Comparison of ENCODE assay signal across 9 cellular contexts in the genomic region with DNA sequence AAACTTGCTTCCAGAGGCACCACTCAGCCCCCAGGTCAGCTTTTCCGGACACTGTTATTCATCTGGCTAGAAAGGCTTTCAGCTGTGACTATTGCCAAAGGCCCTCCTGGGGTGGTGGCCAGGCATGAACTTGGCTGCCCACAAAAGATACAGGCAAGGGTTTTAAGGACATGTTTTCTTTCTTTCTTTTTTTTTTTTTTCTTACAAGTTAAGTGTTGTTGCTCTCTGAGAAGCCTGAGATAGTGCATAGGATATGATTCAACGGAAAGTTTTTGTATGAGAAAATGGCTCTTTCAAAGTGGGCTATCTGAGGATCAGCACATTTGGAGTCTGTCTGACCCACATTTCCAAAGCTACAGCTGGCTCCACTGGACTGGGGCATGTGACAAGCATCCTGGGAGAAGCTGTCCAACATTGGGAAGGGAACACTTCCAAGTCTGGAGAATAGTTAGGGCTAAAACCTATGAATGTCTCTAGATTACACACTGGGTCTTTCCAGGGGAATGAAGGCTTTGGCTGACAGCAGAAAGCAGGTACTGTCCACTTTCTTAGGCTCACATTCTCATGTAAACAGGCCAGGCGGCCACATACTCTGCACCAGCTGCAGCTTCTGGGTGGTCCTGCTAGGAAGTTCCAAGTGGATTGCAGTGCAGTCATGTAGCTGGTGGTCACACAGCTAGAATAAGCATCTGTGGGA.
A peak's percentile ranks its signal among the peaks of the same experiment; 100 is the strongest.
DNase-seq lines count a peak whose midpoint lies in the region; ATAC-seq and TF ChIP-seq lines count a peak whose summit lies in the region.
"Had no signal": no experiment of that assay in that cellular context is flagged by ENCODE, and none has a peak within 500 bp of the region (broad histone marks: within the 10 kb centered on the region; RNA-seq: fewer than 3 reads in every experiment).

No MANE protein-coding gene starts in this region.

- H2AFZ ChIP-seq in smooth muscle cell (ENCODE audit: low read depth), result no peak overlapping the region

- peaks cover 16% of the 10 kb centered on the region for H3F3A ChIP-seq in smooth muscle cell (ENCODE audit: low read depth)

- H3K4me2 ChIP-seq in smooth muscle cell, result peak overlapping the region; percentile 63

- DNase-seq in H7 (peak; percentile 2), chondrocyte (ENCODE audit: low spot score) (no peak), lower lobe of right lung (no peak), smooth muscle cell (lab: John Stamatoyannopoulos, UW; ENCODE audit: unreplicated experiment) (no peak), RKO (ENCODE audit: low spot score) (no peak), LoVo (ENCODE audit: low spot score) (no peak), GM19240 (ENCODE audit: insufficient read length, low spot score) (no peak)
- DNase-seq: RPMI8226 had no signal

- H3K36me3 ChIP-seq in H7 (replicated peaks; ENCODE audit: control insufficient read depth, insufficient read depth, low read length), result no peaks in the 10 kb centered on the region
- no peaks in the 10 kb centered on the region for H3K36me3 ChIP-seq in lower lobe of right lung
- H3K36me3 ChIP-seq in smooth muscle cell (ENCODE audit: low read depth), result no peaks in the 10 kb centered on the region

- ATAC-seq in lower lobe of right lung (peak in 1 of 2 donors; percentile 72), GM21528 (IDR thresholded peaks at IDR 0.05; ENCODE audit: low FRiP score, unreplicated experiment) (no peak)

- no peaks in the 10 kb centered on the region for H4K20me1 ChIP-seq in smooth muscle cell (ENCODE audit: low read depth)

- intact Hi-C loops in lower lobe of right lung (cut with DNase I), result no loop called here

- peaks cover 12% of the 10 kb centered on the region for H3K4me1 Mint-ChIP-seq in chondrocyte (ENCODE audit: low read depth)

- H3K4me3 Mint-ChIP-seq in chondrocyte (ENCODE audit: unreplicated experiment), result no peak overlapping the region

- H3K4me1 ChIP-seq in lower lobe of right lung, result no peaks in the 10 kb centered on the region
- H3K4me1 ChIP-seq in smooth muscle cell (ENCODE audit: low read depth), result peaks cover 21% of the 10 kb centered on the region

- H3K27me3 Mint-ChIP-seq in chondrocyte (ENCODE audit: low read depth), result no peaks in the 10 kb centered on the region

- H3K9me3 ChIP-seq in lower lobe of right lung, result no peaks in the 10 kb centered on the region
- H3K9me3 ChIP-seq in smooth muscle cell (replicated peaks; ENCODE audit: low read depth), result no peaks in the 10 kb centered on the region

- H3K4me3 ChIP-seq in H7 (ENCODE audit: insufficient read depth, low read depth, low read length) (no peak overlapping the region), lower lobe of right lung (no peak overlapping the region), smooth muscle cell (no peak overlapping the region)

- peaks cover 2% of the 10 kb centered on the region for H3K36me3 Mint-ChIP-seq in chondrocyte (ENCODE audit: low read depth)

- H3K27ac Mint-ChIP-seq in chondrocyte (ENCODE audit: unreplicated experiment), result peak overlapping the region; percentile 25

- TF ChIP-seq CTCF in chondrocyte (IDR thresholded peaks at IDR 0.05) (no peak), lower lobe of right lung (IDR thresholded peaks at IDR 0.05) (no peak), smooth muscle cell (IDR thresholded peaks at IDR 0.05; ENCODE audit: borderline replicate concordance, insufficient read depth, poor library complexity, severe bottlenecking) (no peak)

- WGBS in smooth muscle cell (ENCODE audit: low lambda C conversion rate), result 9% methylated on average over 3 of the region's 3 CpGs

- no peaks in the 10 kb centered on the region for H3K9me3 Mint-ChIP-seq in chondrocyte (ENCODE audit: low read depth)

- H3K79me2 ChIP-seq in smooth muscle cell (ENCODE audit: low read depth), result no peaks in the 10 kb centered on the region

- H3K27ac ChIP-seq in lower lobe of right lung (peak overlapping the region; percentile 44), smooth muscle cell (ENCODE audit: low read depth) (peak overlapping the region; percentile 90)

- H3K27me3 ChIP-seq in H7 (ENCODE audit: control insufficient read depth, insufficient read depth, low read length) (no peaks in the 10 kb centered on the region), lower lobe of right lung (ENCODE audit: low read depth) (no peaks in the 10 kb centered on the region), smooth muscle cell (ENCODE audit: low read depth) (no peaks in the 10 kb centered on the region)

- no peak overlapping the region for H3K9ac ChIP-seq in smooth muscle cell (ENCODE audit: low read depth)
